Comparison of ENCODE assay signal across 10 cellular contexts in the genomic region with DNA sequence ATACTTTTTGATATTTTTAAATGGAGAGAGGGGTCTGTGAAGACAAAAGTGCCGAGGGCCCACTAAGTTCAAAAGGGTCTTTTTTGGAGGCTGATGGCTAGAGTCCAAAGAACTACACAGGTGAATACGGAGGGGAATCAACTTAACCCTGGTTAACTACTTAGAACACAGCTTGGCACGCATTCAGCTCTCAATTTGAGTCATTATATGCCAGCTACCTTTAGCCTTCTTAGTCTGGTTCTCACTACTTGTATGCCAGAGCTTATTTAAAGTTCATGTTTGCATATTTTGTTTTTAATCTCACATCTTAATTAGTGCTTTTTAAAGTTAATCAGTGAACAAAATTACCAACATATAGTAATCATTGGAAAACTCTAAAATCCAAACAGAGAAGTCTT.
DNase-seq lines count a peak whose midpoint lies in the region; ATAC-seq, FAIRE-seq and TF ChIP-seq lines count a peak whose summit lies in the region.
"Had no signal": no experiment of that assay in that cellular context is flagged by ENCODE, and none has a peak within 500 bp of the region (broad histone marks: within the 10 kb centered on the region; RNA-seq: fewer than 3 reads in every experiment).

No MANE protein-coding gene starts in this region.

- H2BK20ac ChIP-seq in H1 (ENCODE audit: low read length): no peak overlapping the region

- H3K4me2 ChIP-seq in H1 (ENCODE audit: insufficient read depth in 1 of 2, low read depth in 2 of 2, low read length in 2 of 2): no peak overlapping the region

- H2BK120ac ChIP-seq in H1 (replicated peaks; ENCODE audit: low read depth, low read length): no peak overlapping the region

- H3K9ac ChIP-seq in H1 (replicated peaks in 1 of 4; ENCODE audit: extremely low read depth in 1 of 4, low read depth in 3 of 4, low read length in 3 of 4) (no peak overlapping the region), colonic mucosa (ENCODE audit: low read depth in 2 of 2, low read length in 2 of 2) (no peak overlapping the region)

- no peak overlapping the region for H2BK15ac ChIP-seq in H1 (ENCODE audit: low read length)

- ATAC-seq in GM18520 (IDR thresholded peaks at IDR 0.05; ENCODE audit: unreplicated experiment): peak; percentile 95
- ATAC-seq in GM21381 (IDR thresholded peaks at IDR 0.05; ENCODE audit: unreplicated experiment): peak; percentile 50
- peak; percentile 45 for ATAC-seq in HG03342 (IDR thresholded peaks at IDR 0.05; ENCODE audit: unreplicated experiment)
- ATAC-seq: mucosa of descending colon had no signal

- peak overlapping the region; percentile 48 for H4K5ac ChIP-seq in H1 (ENCODE audit: insufficient read length, low read depth, low read length)

- H3K27ac ChIP-seq in H1 (ENCODE audit: low read depth, low read length) (no peak overlapping the region), colonic mucosa (no peak overlapping the region)
- H3K27ac ChIP-seq: prostate gland had no signal

- DNase-seq in H1 (ENCODE audit: low read depth in 1 of 2, low spot score in 2 of 2) (no peak), colonic mucosa (no peak), Kasumi-1 (lab: John Stamatoyannopoulos, UW) (no peak)
- no peak for DNase-seq in activated effector memory CD4-positive, alpha-beta T cell treated with Interleukin-2 at 50 U/mL for 16 hours
- DNase-seq: NCI-H146 had no signal

- no peak overlapping the region for H3K4ac ChIP-seq in H1 (replicated peaks; ENCODE audit: insufficient read length, low read depth, low read length)

- no peak overlapping the region for H4K8ac ChIP-seq in H1 (ENCODE audit: extremely low read depth, insufficient read depth, low read length)

- H3K4me1 ChIP-seq in H1 (replicated peaks in 1 of 4; ENCODE audit: control insufficient read depth in 3 of 4, insufficient read depth in 4 of 4, low read length in 3 of 4) (peaks cover 0 to 3% (median under 1%) of the 10 kb centered on the region in 4 experiments; a peak in 4 of 7 replicates), colonic mucosa (no peaks in the 10 kb centered on the region)
- H3K4me1 ChIP-seq: prostate gland had no signal

- H3K9me3 ChIP-seq in H1 (ENCODE audit: insufficient read depth in 2 of 2, low read depth in 1 of 2, low read length in 1 of 2) (no peaks in the 10 kb centered on the region), colonic mucosa (no peaks in the 10 kb centered on the region)
- H3K9me3 ChIP-seq: mucosa of descending colon, prostate gland had no signal

- TF ChIP-seq EP300 in H1 (IDR thresholded peaks at IDR 0.05; ENCODE audit: borderline replicate concordance in 1 of 2, low read depth in 2 of 2, low read length in 2 of 2): no peak

- no peak for TF ChIP-seq POLR2A in H1 (IDR thresholded peaks at IDR 0.05; ENCODE audit: control extremely low read depth in 1 of 2, low read depth in 2 of 2, low read length in 2 of 2)

- no peaks in the 10 kb centered on the region for H4K20me1 ChIP-seq in H1 (replicated peaks in 1 of 2; ENCODE audit: control insufficient read depth in 1 of 2, insufficient read depth in 2 of 2, low read length in 2 of 2)

- no peaks in the 10 kb centered on the region; a peak in 2 of 8 replicates for H3K36me3 ChIP-seq in H1 (ENCODE audit: control insufficient read depth in 2 of 4, insufficient read depth in 4 of 4, low read length in 3 of 4)
- H3K36me3 ChIP-seq in colonic mucosa: no peaks in the 10 kb centered on the region
- H3K36me3 ChIP-seq: prostate gland had no signal

- FAIRE-seq in H1 (lab: Jason Lieb, UNC): no peak

- no peak overlapping the region for H3K4me3 ChIP-seq in H1 (ENCODE audit: extremely low read depth in 1 of 4, insufficient read depth in 2 of 4, low read depth in 3 of 4, low read length in 4 of 4)
- no peak overlapping the region for H3K4me3 ChIP-seq in colonic mucosa
- H3K4me3 ChIP-seq: mucosa of descending colon, prostate gland had no signal

- no peak overlapping the region for H3K18ac ChIP-seq in H1 (ENCODE audit: extremely low read depth, low read length)

- H3K23me2 ChIP-seq in H1 (ENCODE audit: low read depth, low read length): no peaks in the 10 kb centered on the region

- H2AK5ac ChIP-seq in H1 (ENCODE audit: low read depth, low read length): no peak overlapping the region

- POLR2A ChIA-PET in H1 (lab: Charles Lee; ENCODE audit: partially characterized antibody): no interaction called here

- no peak overlapping the region for H2BK12ac ChIP-seq in H1 (ENCODE audit: low read depth, low read length)

- no peaks in the 10 kb centered on the region; a peak in 1 of 4 replicates for H3K79me2 ChIP-seq in H1 (ENCODE audit: control insufficient read depth in 1 of 2, insufficient read depth in 2 of 2, low read length in 2 of 2)

- no peak overlapping the region for H3K56ac ChIP-seq in H1 (replicated peaks; ENCODE audit: insufficient read length, low read depth, low read length)

- TF ChIP-seq RAD21 in H1 (IDR thresholded peaks at IDR 0.05 in 1 of 2, conservative IDR thresholded peaks at IDR 0.05 in 1 of 2; ENCODE audit: low read depth in 2 of 2, low read length in 2 of 2): no peak

- no peak overlapping the region for H3K14ac ChIP-seq in H1 (ENCODE audit: insufficient read length)

- no peak overlapping the region for H2BK5ac ChIP-seq in H1 (ENCODE audit: low read depth, low read length)

- H3K27me3 ChIP-seq in H1 (replicated peaks in 1 of 4; ENCODE audit: control insufficient read depth in 3 of 4, extremely low read depth in 1 of 4, insufficient read depth in 3 of 4, low read length in 3 of 4) (no peaks in the 10 kb centered on the region), colonic mucosa (no peaks in the 10 kb centered on the region)

- no peak for TF ChIP-seq CTCF in H1 (IDR thresholded peaks at IDR 0.05; ENCODE audit: control extremely low read depth in 1 of 3, insufficient read depth in 1 of 3, low read depth in 1 of 3, low read length in 3 of 3)
- no peak for TF ChIP-seq CTCF in colonic mucosa (IDR thresholded peaks at IDR 0.05)

- no peak overlapping the region for H3K23ac ChIP-seq in H1 (ENCODE audit: insufficient read length)

- H2AFZ ChIP-seq in H1 (ENCODE audit: low read length): no peak overlapping the region

- CTCF ChIA-PET in H1 (lab: Charles Lee; ENCODE audit: partially characterized antibody): interaction anchor here (0.7 to 3.0 kb wide), 20 partner anchors 9 to 260 kb away, joined by 3 to 19 read pairs (median 5); a partner anchor contains a TSS

- WGBS in H1 (ENCODE audit: extremely low coverage in 1 of 2, insufficient coverage in 1 of 2, insufficient read length in 1 of 2, insufficient replicate concordance in 2 of 2, low coverage in 1 of 2, low lambda C conversion rate in 2 of 2, missing lambda C conversion rate in 1 of 2), 2 experiments: 91% methylated on average over 3 of the region's 3 CpGs; no CpG with 5 or more reads in 1 of the 2 experiments

- intact Hi-C loops in colonic mucosa (cut with DNase I): loop anchor here (2.0 to 10.0 kb wide), 3 partner anchors 256 to 898 kb away; a partner anchor contains a TSS

- no peak overlapping the region for H4K91ac ChIP-seq in H1 (replicated peaks; ENCODE audit: insufficient read length, low read length)

- H3K79me1 ChIP-seq in H1 (ENCODE audit: low read depth, low read length): no peaks in the 10 kb centered on the region

TF ChIP-seq in H1, 55 proteins besides CTCF, POLR2A, EP300 and RAD21:
- TF ChIP-seq MAFK (IDR thresholded peaks at IDR 0.05; ENCODE audit: low read depth, low read length): no peak
- no peak for TF ChIP-seq BCL11A (IDR thresholded peaks at IDR 0.05; ENCODE audit: low read depth in 2 of 2, low read length in 2 of 2)
- TF ChIP-seq POLR2AphosphoS5 (IDR thresholded peaks at IDR 0.05; ENCODE audit: low read depth, low read length): no peak
- no peak for TF ChIP-seq CEBPB (IDR thresholded peaks at IDR 0.05; ENCODE audit: low read depth, low read length)
- TF ChIP-seq KDM4A (IDR thresholded peaks at IDR 0.05; ENCODE audit: low read depth, low read length, severe bottlenecking): no peak
- TF ChIP-seq KDM5A (IDR thresholded peaks at IDR 0.05; ENCODE audit: low read length): no peak
- TF ChIP-seq CREB1 (IDR thresholded peaks at IDR 0.05): no peak
- TF ChIP-seq SP1 (IDR thresholded peaks at IDR 0.05; ENCODE audit: low read depth, low read length): no peak
- no peak for TF ChIP-seq EZH2 (IDR thresholded peaks at IDR 0.05; ENCODE audit: low read depth, low read length, severe bottlenecking)
- no peak for TF ChIP-seq NRF1 (IDR thresholded peaks at IDR 0.05; ENCODE audit: low read depth, low read length)
- no peak for TF ChIP-seq FOSL1 (IDR thresholded peaks at IDR 0.05; ENCODE audit: insufficient read depth, low read depth, low read length)
- no peak for TF ChIP-seq YY1 (IDR thresholded peaks at IDR 0.05; ENCODE audit: low read depth, low read length)
- TF ChIP-seq, protein P1, sequence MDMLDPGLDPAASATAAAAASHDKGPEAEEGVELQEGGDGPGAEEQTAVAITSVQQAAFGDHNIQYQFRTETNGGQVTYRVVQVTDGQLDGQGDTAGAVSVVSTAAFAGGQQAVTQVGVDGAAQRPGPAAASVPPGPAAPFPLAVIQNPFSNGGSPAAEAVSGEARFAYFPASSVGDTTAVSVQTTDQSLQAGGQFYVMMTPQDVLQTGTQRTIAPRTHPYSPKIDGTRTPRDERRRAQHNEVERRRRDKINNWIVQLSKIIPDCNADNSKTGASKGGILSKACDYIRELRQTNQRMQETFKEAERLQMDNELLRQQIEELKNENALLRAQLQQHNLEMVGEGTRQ (IDR thresholded peaks at IDR 0.05; ENCODE audit: low read length): no peak

Comparison
In these comparisons a context has a peak if more than half of its experiments do, and no peak if none do; other contexts are left out.
1. ATAC-seq: peak in every context shown above with its lines; median percentile 95 in GM18520; 50 in GM21381; 45 in HG03342.